In the genomic region with DNA sequence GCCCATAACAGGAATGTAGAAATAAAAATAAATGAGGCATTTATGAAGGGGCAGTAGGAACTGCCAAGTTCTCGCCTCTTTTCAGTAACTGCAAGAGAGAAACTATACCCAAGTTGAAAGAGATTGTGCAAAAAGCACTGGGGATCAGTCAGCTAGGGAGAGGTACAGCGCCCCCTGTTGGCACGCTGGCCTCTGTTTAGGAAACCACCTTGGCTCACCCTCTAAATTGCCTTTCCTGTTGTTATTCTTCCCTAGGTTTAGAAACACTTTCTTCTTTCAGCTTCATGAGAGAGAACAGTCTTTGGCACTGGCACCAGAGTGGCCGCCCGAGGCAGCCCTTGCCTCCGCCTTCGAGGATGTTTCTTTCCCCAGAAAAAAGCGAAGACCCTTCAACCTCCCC, we compare ENCODE assay signal across 8 cellular contexts.
DNase-seq lines count a peak whose midpoint lies in the region; ATAC-seq and TF ChIP-seq lines count a peak whose summit lies in the region.

No MANE protein-coding gene starts in this region.

- ATAC-seq in GM18907 (IDR thresholded peaks at IDR 0.05; ENCODE audit: unreplicated experiment), result peak; percentile 37
- ATAC-seq in upper lobe of left lung (ENCODE audit: low FRiP score in 2 of 2), result peak in 1 of 2 donors; percentile 60

- TF ChIP-seq CTCF in 22Rv1 (IDR thresholded peaks at IDR 0.05) (peak; percentile 73), neutrophil (IDR thresholded peaks at IDR 0.05) (peak; percentile 65), upper lobe of left lung (IDR thresholded peaks at IDR 0.05) (peak; percentile 49 to 64 (median 58))

- no peaks in the 10 kb centered on the region for H3K27me3 ChIP-seq in neutrophil
- no peaks in the 10 kb centered on the region for H3K27me3 ChIP-seq in upper lobe of left lung

- H3K9me3 ChIP-seq in neutrophil, result no peaks in the 10 kb centered on the region
- no peaks in the 10 kb centered on the region for H3K9me3 ChIP-seq in upper lobe of left lung

- TF ChIP-seq POLR2A in upper lobe of left lung (IDR thresholded peaks at IDR 0.05), result no peak

- DNase-seq in NCI-H748 treated with DMSO at 0.1 percent for 48 hours (lab: John Stamatoyannopoulos, UW) (peak; percentile 61), activated T-cell treated with anti-CD3 and anti-CD28 coated beads for 1 hour (ENCODE audit: low read depth) (peak; percentile 44), fibroblast of peridontal ligament (ENCODE audit: extremely low read depth) (peak; percentile 75), upper lobe of left lung (peak in 1 of 2 donors; percentile 79), NCI-H2171 (lab: John Stamatoyannopoulos, UW) (no peak)

- H3K27ac ChIP-seq in 22Rv1 (no peak overlapping the region), neutrophil (peak overlapping the region; percentile 83), upper lobe of left lung (no peak overlapping the region)

- H3K4me1 ChIP-seq in neutrophil (ENCODE audit: control insufficient read depth in 1 of 2, insufficient read depth in 1 of 2, low read depth in 1 of 2, low read length in 1 of 2) (peaks cover 43 to 49% of the 10 kb centered on the region in 2 experiments), upper lobe of left lung (peaks cover 0 to 6% (median 0%) of the 10 kb centered on the region in 4 donors)

- TF ChIP-seq EP300 in upper lobe of left lung (IDR thresholded peaks at IDR 0.05), result no peak

- WGBS in upper lobe of left lung, 2 donors, result 18 to 21% methylated on average over 8 of the region's 8 CpGs

- H3K36me3 ChIP-seq in neutrophil (no peaks in the 10 kb centered on the region), upper lobe of left lung (no peaks in the 10 kb centered on the region)

- no peak overlapping the region for H3K4me3 ChIP-seq in neutrophil (ENCODE audit: low read depth in 1 of 2, low read length in 1 of 2)
- no peak overlapping the region for H3K4me3 ChIP-seq in upper lobe of left lung
